Comparison of ENCODE assay signal across 30 cellular contexts in the genomic region with DNA sequence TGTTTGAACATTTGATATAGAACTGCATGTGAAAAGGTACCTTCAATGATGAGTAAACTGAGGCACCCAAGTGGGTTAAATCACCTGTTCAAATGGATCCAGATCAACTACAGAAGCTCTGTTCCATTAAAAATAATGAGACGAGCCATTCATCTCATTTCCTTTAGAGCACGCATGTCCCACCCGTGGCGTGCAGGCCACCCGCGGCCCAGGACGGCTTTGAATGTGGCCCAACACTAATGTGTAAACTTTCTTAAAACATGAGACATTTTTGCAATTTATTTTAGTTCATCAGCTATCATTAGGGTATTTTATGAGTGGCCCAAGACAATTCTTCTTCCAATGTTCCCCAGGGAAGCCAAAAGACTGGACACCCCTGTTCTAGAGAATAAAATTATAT.
"Had no signal": no experiment of that assay in that cellular context is flagged by ENCODE, and none has a peak within 500 bp of the region (broad histone marks: within the 10 kb centered on the region; RNA-seq: fewer than 3 reads in every experiment).

No MANE protein-coding gene starts in this region.

- H3K36me3 ChIP-seq: adrenal gland, ascending aorta, brain microvascular endothelial cell, breast epithelium, cardiac muscle cell had no signal

- H3K27me3 ChIP-seq: adrenal gland, ascending aorta, body of pancreas, brain microvascular endothelial cell, cardiac muscle cell had no signal

- H3K4me3 ChIP-seq: adrenal gland, ascending aorta, body of pancreas, breast epithelium, cardiac muscle cell had no signal

- H3K27ac ChIP-seq: adrenal gland, ascending aorta, body of pancreas, brain microvascular endothelial cell, breast epithelium, cardiac muscle cell had no signal

- ATAC-seq: activated naive CD4-positive, alpha-beta T cell treated with anti-CD3 and anti-CD28 coated beads, Interleukin-2, amount 50 U/mL, for 72 hours; activated naive CD8-positive, alpha-beta T cell treated with anti-CD3 and anti-CD28 coated beads, Interleukin-2, amount 50 U/mL, for 24 hours; activated T-cell treated with anti-CD3 and anti-CD28 coated beads, Interleukin-2, amount 50 U/mL, for 4 hours; activated T-cell treated with anti-CD3 and anti-CD28 coated beads, Interleukin-2, amount 50 U/mL, for 72 hours; activated T-helper 17 cell treated with anti-CD3 and anti-CD28 coated beads, Interleukin-2, amount 50 U/mL, for 72 hours; body of pancreas had no signal

- H3K9me3 ChIP-seq: adrenal gland, ascending aorta, body of pancreas, breast epithelium had no signal

- DNase-seq: activated effector memory CD4-positive, alpha-beta T cell treated with anti-CD3 and anti-CD28 coated beads, Interleukin-2, amount 50 U/mL, for 16 hours; activated effector memory CD4-positive, alpha-beta T cell treated with Interleukin-2 at 50 U/mL for 16 hours; activated gamma-delta T cell; activated gamma-delta T cell treated with Interleukin-2 at 50 U/mL for 16 hours; activated naive CD4-positive, alpha-beta T cell; activated naive CD4-positive, alpha-beta T cell treated with anti-CD3 and anti-CD28 coated beads for 36 hours; activated naive CD4-positive, alpha-beta T cell treated with anti-CD3 and anti-CD28 coated beads, Interleukin-2, amount 10 ng/mL, durations not matched to agents 7 days and 5 days; activated naive CD4-positive, alpha-beta T cell treated with anti-CD3 and anti-CD28 coated beads, Interleukin-2, amount 50 U/mL, for 16 hours; activated naive CD4-positive, alpha-beta T cell treated with Interleukin-2 at 50 U/mL for 16 hours; activated naive CD8-positive, alpha-beta T cell treated with anti-CD3 and anti-CD28 coated beads for 36 hours; activated naive CD8-positive, alpha-beta T cell treated with anti-CD3 and anti-CD28 coated beads, Interleukin-2, amount 10 ng/mL, durations not matched to agents 7 days and 5 days; activated naive CD8-positive, alpha-beta T cell treated with anti-CD3 and anti-CD28 coated beads, Interleukin-2, amount 50 U/mL, for 24 hours; activated T-cell treated with anti-CD3 and anti-CD28 coated beads, Interleukin-2, amount 50 U/mL, for 1 hour; activated T-cell treated with anti-CD3 and anti-CD28 coated beads, Interleukin-2, amount 50 U/mL, for 24 hours; activated T-cell treated with anti-CD3 and anti-CD28 coated beads, Interleukin-2, amount 50 U/mL, for 4 hours; activated T-cell treated with anti-CD3 and anti-CD28 coated beads, Interleukin-2, amount 50 U/mL, for 48 hours; activated T-cell treated with anti-CD3 and anti-CD28 coated beads, Interleukin-2, amount 50 U/mL, for 72 hours; adrenal gland; amniotic stem cell; aorta; body of pancreas; brain microvascular endothelial cell; caudate nucleus; central memory CD4-positive, alpha-beta T cell; cerebellar nuclear complex had no signal

- H3K4me1 ChIP-seq: adrenal gland, ascending aorta, body of pancreas, breast epithelium had no signal
